ENCODE assay signal across 10 cellular contexts in the genomic region with DNA sequence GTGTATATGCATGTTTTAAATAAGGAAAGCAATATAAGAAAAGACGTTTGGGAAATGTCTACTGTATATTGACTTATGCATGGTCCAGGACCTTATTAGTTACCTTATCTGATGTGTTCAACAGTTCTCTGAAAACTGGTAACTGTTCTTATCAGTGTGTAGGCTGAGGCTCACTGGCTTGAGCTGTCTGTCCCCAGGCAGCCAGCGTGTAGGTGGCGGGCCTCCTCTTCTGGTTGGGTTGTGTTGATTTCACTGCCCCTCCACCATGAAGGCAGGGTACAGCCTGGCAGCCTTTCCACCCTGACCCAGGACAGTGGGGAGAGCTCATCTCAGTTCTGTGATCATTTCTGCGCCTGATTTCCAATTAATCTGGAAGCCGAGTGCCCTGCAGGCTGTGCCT. TPM values are rescaled to one million over a fixed set of nuclear protein-coding genes. Genes with fewer than 3 reads are reported as not detected.
DNase-seq lines count a peak whose midpoint lies in the region; ATAC-seq and TF ChIP-seq lines count a peak whose summit lies in the region.
"Had no signal": no experiment of that assay in that cellular context is flagged by ENCODE, and none has a peak within 500 bp of the region (broad histone marks: within the 10 kb centered on the region; RNA-seq: fewer than 3 reads in every experiment).

No MANE protein-coding gene starts in this region.

- peak; percentile 51 for DNase-seq in activated CD4-positive, alpha-beta T cell treated with anti-CD3 and anti-CD28 coated beads for 36 hours
- DNase-seq in activated CD4-positive, alpha-beta T cell treated with anti-CD3 and anti-CD28 coated beads, Interleukin-2, amount 50 U/mL, for 4 hours = no peak
- peak; percentile 39 to 59 for DNase-seq in activated T-cell treated with anti-CD3 and anti-CD28 coated beads, Interleukin-2, amount 50 U/mL, for 72 hours
- no peak for DNase-seq in OCI-M2 (lab: John Stamatoyannopoulos, UW; ENCODE audit: unreplicated experiment)
- DNase-seq in mucosa of gallbladder (ENCODE audit: low spot score) = no peak
- no peak for DNase-seq in sigmoid colon

- no peak overlapping the region for H3K4me3 ChIP-seq in sigmoid colon
- H3K4me3 ChIP-seq: tibial nerve had no signal

- H3K4me1 ChIP-seq in sigmoid colon = no peaks in the 10 kb centered on the region

- no peaks in the 10 kb centered on the region for H3K27me3 Mint-ChIP-seq in activated CD4-positive, alpha-beta T cell treated with anti-CD3 and anti-CD28 coated beads for 36 hours
- H3K27me3 Mint-ChIP-seq in activated T-cell treated with anti-CD3 and anti-CD28 coated beads, Interleukin-2, amount 50 U/mL, for 72 hours (ENCODE audit: low read depth) = no peaks in the 10 kb centered on the region
- no peaks in the 10 kb centered on the region for H3K27me3 Mint-ChIP-seq in stimulated activated memory B cell treated with anti-CD40 and anti-IgM and Interleukin-4, amounts not matched to agents 10 μg/mL and 1 μg/mL and 100 μg/mL, for 72 hours

- H3K9me3 Mint-ChIP-seq in activated CD4-positive, alpha-beta T cell treated with anti-CD3 and anti-CD28 coated beads for 36 hours (ENCODE audit: low read depth) = no peaks in the 10 kb centered on the region
- H3K9me3 Mint-ChIP-seq in activated T-cell treated with anti-CD3 and anti-CD28 coated beads, Interleukin-2, amount 50 U/mL, for 72 hours = no peaks in the 10 kb centered on the region
- H3K9me3 Mint-ChIP-seq in stimulated activated memory B cell treated with anti-CD40 and anti-IgM and Interleukin-4, amounts not matched to agents 10 μg/mL and 1 μg/mL and 100 μg/mL, for 72 hours = no peaks in the 10 kb centered on the region
- H3K9me3 Mint-ChIP-seq: neural crest cell had no signal

- no peaks in the 10 kb centered on the region for H3K36me3 Mint-ChIP-seq in activated CD4-positive, alpha-beta T cell treated with anti-CD3 and anti-CD28 coated beads for 36 hours (ENCODE audit: low read depth)
- peaks cover 0 to 2% of the 10 kb centered on the region in 2 donors for H3K36me3 Mint-ChIP-seq in activated T-cell treated with anti-CD3 and anti-CD28 coated beads, Interleukin-2, amount 50 U/mL, for 72 hours (ENCODE audit: insufficient read depth in 2 of 2)
- no peaks in the 10 kb centered on the region for H3K36me3 Mint-ChIP-seq in stimulated activated memory B cell treated with anti-CD40 and anti-IgM and Interleukin-4, amounts not matched to agents 10 μg/mL and 1 μg/mL and 100 μg/mL, for 72 hours

- no peaks in the 10 kb centered on the region for H3K9me3 ChIP-seq in sigmoid colon
- H3K9me3 ChIP-seq: tibial nerve had no signal

- TF ChIP-seq POLR2A in sigmoid colon (IDR thresholded peaks at IDR 0.05) = no peak

- TF ChIP-seq EP300 in sigmoid colon (IDR thresholded peaks at IDR 0.05) = no peak

- 73 to 83% methylated on average over 5 of the region's 5 CpGs for WGBS in sigmoid colon, 2 donors

- no peaks in the 10 kb centered on the region for H3K36me3 ChIP-seq in sigmoid colon
- H3K36me3 ChIP-seq: tibial nerve had no signal

- peaks cover 86% of the 10 kb centered on the region for H3K4me1 Mint-ChIP-seq in activated CD4-positive, alpha-beta T cell treated with anti-CD3 and anti-CD28 coated beads for 36 hours
- H3K4me1 Mint-ChIP-seq in activated T-cell treated with anti-CD3 and anti-CD28 coated beads, Interleukin-2, amount 50 U/mL, for 72 hours (ENCODE audit: low read depth) = peaks cover 84% of the 10 kb centered on the region
- peaks cover 53% of the 10 kb centered on the region for H3K4me1 Mint-ChIP-seq in stimulated activated memory B cell treated with anti-CD40 and anti-IgM and Interleukin-4, amounts not matched to agents 10 μg/mL and 1 μg/mL and 100 μg/mL, for 72 hours

- TF ChIP-seq CTCF in sigmoid colon (IDR thresholded peaks at IDR 0.05) = no peak

- H3K4me3 Mint-ChIP-seq in activated CD4-positive, alpha-beta T cell treated with anti-CD3 and anti-CD28 coated beads for 36 hours = peak overlapping the region; percentile 34
- H3K4me3 Mint-ChIP-seq in activated T-cell treated with anti-CD3 and anti-CD28 coated beads, Interleukin-2, amount 50 U/mL, for 72 hours = peak overlapping the region; percentile 64 to 87
- no peak overlapping the region for H3K4me3 Mint-ChIP-seq in stimulated activated memory B cell treated with anti-CD40 and anti-IgM and Interleukin-4, amounts not matched to agents 10 μg/mL and 1 μg/mL and 100 μg/mL, for 72 hours
- H3K4me3 Mint-ChIP-seq: neural crest cell had no signal

- CTCF ChIA-PET in activated CD4-positive, alpha-beta T cell treated with anti-CD3 and anti-CD28 coated beads for 36 hours (lab: Charles Lee) = interaction anchor here (0.5 to 5.6 kb wide), 4 partner anchors 12 to 161 kb away, joined by 3 to 39 read pairs (median 4); no protein-coding TSS in a partner anchor

- no peaks in the 10 kb centered on the region for H3K27me3 ChIP-seq in sigmoid colon
- H3K27me3 ChIP-seq: tibial nerve had no signal

- peak overlapping the region; percentile 97 for H3K27ac Mint-ChIP-seq in activated CD4-positive, alpha-beta T cell treated with anti-CD3 and anti-CD28 coated beads for 36 hours
- peak overlapping the region; percentile 68 for H3K27ac Mint-ChIP-seq in activated T-cell treated with anti-CD3 and anti-CD28 coated beads, Interleukin-2, amount 50 U/mL, for 72 hours
- peak overlapping the region; percentile 34 for H3K27ac Mint-ChIP-seq in stimulated activated memory B cell treated with anti-CD40 and anti-IgM and Interleukin-4, amounts not matched to agents 10 μg/mL and 1 μg/mL and 100 μg/mL, for 72 hours

- ATAC-seq in activated CD4-positive, alpha-beta T cell treated with anti-CD3 and anti-CD28 coated beads for 36 hours = peak; percentile 50
- peak; percentile 54 for ATAC-seq in HG02678 (IDR thresholded peaks at IDR 0.05; ENCODE audit: unreplicated experiment)
- ATAC-seq in activated T-cell treated with anti-CD3 and anti-CD28 coated beads, Interleukin-2, amount 50 U/mL, for 72 hours (replicated peaks in 1 of 2) = peak; percentile 61 to 73
- ATAC-seq in stimulated activated memory B cell treated with anti-CD40 and anti-IgM and Interleukin-4, amounts not matched to agents 10 μg/mL and 1 μg/mL and 100 μg/mL, for 72 hours = no peak

- intact Hi-C loops in activated CD4-positive, alpha-beta T cell treated with anti-CD3 and anti-CD28 coated beads for 36 hours (cut with DNase I, micrococcal nuclease) = loop anchor here (1.0 to 5.0 kb wide), 7 partner anchors 38 to 126 kb away; partner anchors contain the start of gene SEMA4D (in 1 of the 2)
- intact Hi-C loops in sigmoid colon (cut with DNase I) = no loop called here

- no peak overlapping the region for H3K27ac ChIP-seq in sigmoid colon

- POLR2A ChIA-PET in activated CD4-positive, alpha-beta T cell treated with anti-CD3 and anti-CD28 coated beads for 36 hours (lab: Charles Lee) = interaction anchor here (0.6 to 1.0 kb wide), 2 partner anchors 12 to 1223 kb away, joined by 3 to 6 read pairs; no protein-coding TSS in a partner anchor

RNA-seq across cellular contexts. Expression of gene SEMA4D, which starts 38.7 kb away (rescaled TPM):
- total RNA-seq in activated CD4-positive, alpha-beta T cell treated with anti-CD3 and anti-CD28 coated beads for 36 hours = 100 to 1,000 TPM; 215 to 226 TPM
- total RNA-seq in activated T-cell treated with anti-CD3 and anti-CD28 coated beads, Interleukin-2, amount 50 U/mL, for 72 hours = 100 to 1,000 TPM; 182 to 198 TPM
- 66.2 TPM for total RNA-seq in mucosa of gallbladder
- 10 to 100 TPM in 1 of 4 donors, 1 to 10 TPM in 3; 4.6 to 13.0 (median 7.0) TPM for total RNA-seq in sigmoid colon
- polyA plus RNA-seq in sigmoid colon = 10 to 100 TPM in 1 of 3 donors, 1 to 10 TPM in 2; 1.4 to 35.1 (median 3.6) TPM

Comparison
In these comparisons a context has a peak if more than half of its experiments do, and no peak if none do; other contexts are left out.
1. DNase-seq: peak in activated CD4-positive, alpha-beta T cell treated with anti-CD3 and anti-CD28 coated beads for 36 hours (single experiment) and activated T-cell treated with anti-CD3 and anti-CD28 coated beads, Interleukin-2, amount 50 U/mL, for 72 hours (2 of 2); none in activated CD4-positive, alpha-beta T cell treated with anti-CD3 and anti-CD28 coated beads, Interleukin-2, amount 50 U/mL, for 4 hours (0 of 2), OCI-M2 (single experiment), mucosa of gallbladder (single experiment) and sigmoid colon (single experiment).
2. H3K27ac Mint-ChIP-seq: peak in every context shown above with its lines; median percentile 97 in activated CD4-positive, alpha-beta T cell treated with anti-CD3 and anti-CD28 coated beads for 36 hours; 68 in activated T-cell treated with anti-CD3 and anti-CD28 coated beads, Interleukin-2, amount 50 U/mL, for 72 hours; 34 in stimulated activated memory B cell treated with anti-CD40 and anti-IgM and Interleukin-4, amounts not matched to agents 10 μg/mL and 1 μg/mL and 100 μg/mL, for 72 hours.